Comparison of ENCODE assay signal across 1 cellular context in the genomic region with DNA sequence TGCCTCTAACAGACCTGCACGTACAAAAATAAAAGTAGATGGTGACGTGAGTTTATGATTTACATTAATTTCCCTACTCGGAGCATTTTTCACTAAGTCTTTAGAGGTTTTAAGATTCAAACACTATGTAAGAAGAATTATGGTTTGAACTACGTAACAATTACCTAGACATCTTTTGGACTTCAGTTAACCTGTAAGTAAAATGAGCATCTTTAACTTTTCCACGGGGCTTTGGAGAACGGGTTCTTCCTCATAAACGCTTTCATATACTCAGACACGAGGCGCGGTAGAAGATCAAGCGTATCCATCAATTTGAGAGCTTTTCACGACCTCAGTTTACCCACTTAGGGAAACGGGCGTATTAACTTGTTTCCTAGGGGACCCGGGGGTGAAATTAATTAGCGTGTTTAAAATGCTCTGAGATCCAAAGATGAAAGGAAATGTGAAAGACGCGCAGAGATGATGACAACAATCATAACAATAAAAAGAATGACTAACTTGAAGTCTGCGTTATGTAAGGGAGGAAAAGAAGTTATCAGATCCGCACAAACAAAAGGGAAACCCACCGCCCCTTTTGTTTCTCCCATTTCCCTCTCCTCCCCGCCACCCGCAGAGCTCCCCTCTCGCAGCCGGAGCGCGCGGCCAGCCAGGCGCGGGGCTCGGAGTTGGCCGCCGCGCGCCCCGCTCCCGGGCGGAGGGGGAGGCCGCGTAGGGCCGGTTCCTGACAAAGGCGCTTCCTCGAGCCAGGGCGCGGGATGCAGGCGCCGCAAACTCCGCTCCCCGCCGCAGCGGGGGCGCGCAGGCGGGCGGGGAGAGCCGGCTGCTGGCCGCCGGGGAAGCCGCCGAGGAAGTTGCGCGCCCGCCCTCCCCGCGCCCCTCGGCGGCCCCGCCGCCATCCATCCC.
A peak's percentile ranks its signal among the peaks of the same experiment; 100 is the strongest.
TF ChIP-seq lines count a peak whose summit lies in the region.

No MANE protein-coding gene starts in this region.

TF ChIP-seq in K562, 482 proteins besides CTCF, POLR2A, EP300 and RAD21 (continued from another document and continues in another):
- TF ChIP-seq, protein P1, sequence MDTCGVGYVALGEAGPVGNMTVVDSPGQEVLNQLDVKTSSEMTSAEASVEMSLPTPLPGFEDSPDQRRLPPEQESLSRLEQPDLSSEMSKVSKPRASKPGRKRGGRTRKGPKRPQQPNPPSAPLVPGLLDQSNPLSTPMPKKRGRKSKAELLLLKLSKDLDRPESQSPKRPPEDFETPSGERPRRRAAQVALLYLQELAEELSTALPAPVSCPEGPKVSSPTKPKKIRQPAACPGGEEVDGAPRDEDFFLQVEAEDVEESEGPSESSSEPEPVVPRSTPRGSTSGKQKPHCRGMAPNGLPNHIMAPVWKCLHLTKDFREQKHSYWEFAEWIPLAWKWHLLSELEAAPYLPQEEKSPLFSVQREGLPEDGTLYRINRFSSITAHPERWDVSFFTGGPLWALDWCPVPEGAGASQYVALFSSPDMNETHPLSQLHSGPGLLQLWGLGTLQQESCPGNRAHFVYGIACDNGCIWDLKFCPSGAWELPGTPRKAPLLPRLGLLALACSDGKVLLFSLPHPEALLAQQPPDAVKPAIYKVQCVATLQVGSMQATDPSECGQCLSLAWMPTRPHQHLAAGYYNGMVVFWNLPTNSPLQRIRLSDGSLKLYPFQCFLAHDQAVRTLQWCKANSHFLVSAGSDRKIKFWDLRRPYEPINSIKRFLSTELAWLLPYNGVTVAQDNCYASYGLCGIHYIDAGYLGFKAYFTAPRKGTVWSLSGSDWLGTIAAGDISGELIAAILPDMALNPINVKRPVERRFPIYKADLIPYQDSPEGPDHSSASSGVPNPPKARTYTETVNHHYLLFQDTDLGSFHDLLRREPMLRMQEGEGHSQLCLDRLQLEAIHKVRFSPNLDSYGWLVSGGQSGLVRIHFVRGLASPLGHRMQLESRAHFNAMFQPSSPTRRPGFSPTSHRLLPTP (IDR thresholded peaks at IDR 0.05; ENCODE audit: borderline replicate concordance, extremely low read depth, insufficient read length) = no peak
- TF ChIP-seq ESRRB (CRISPR knock-in tag; IDR thresholded peaks at IDR 0.05; ENCODE audit: borderline replicate concordance) (no peak), SMAD3 (CRISPR knock-in tag; conservative IDR thresholded peaks at IDR 0.05) (no peak), ZNF668 (CRISPR knock-in tag; IDR thresholded peaks at IDR 0.05) (no peak), RNF2 (IDR thresholded peaks at IDR 0.05) (no peak), ZNF586 (CRISPR knock-in tag; conservative IDR thresholded peaks at IDR 0.05) (no peak), ZNF79 (CRISPR knock-in tag; IDR thresholded peaks at IDR 0.05; ENCODE audit: low read depth) (no peak), RFX5 (IDR thresholded peaks at IDR 0.05; ENCODE audit: low read depth, low read length) (no peak), TRIM28 (IDR thresholded peaks at IDR 0.05) (no peak), HNRNPLL (IDR thresholded peaks at IDR 0.05; ENCODE audit: low read depth, low read length, poor library complexity, severe bottlenecking) (peak; percentile 30), CBX8 (IDR thresholded peaks at IDR 0.05; ENCODE audit: borderline replicate concordance, extremely low read depth, low read depth, low read length, poor library complexity, severe bottlenecking) (no peak), POLR2B (IDR thresholded peaks at IDR 0.05; ENCODE audit: low read depth, partially characterized antibody) (no peak), ARID1B (IDR thresholded peaks at IDR 0.05) (no peak), KLF6 (CRISPR knock-in tag; IDR thresholded peaks at IDR 0.05; ENCODE audit: borderline replicate concordance) (no peak), XRCC5 (IDR thresholded peaks at IDR 0.05; ENCODE audit: low read depth, low read length) (no peak), TEAD1 (CRISPR knock-in tag; IDR thresholded peaks at IDR 0.05) (no peak), BACH1 (tag; IDR thresholded peaks at IDR 0.05) (no peak), SOX6 (IDR thresholded peaks at IDR 0.05) (no peak), MCM7 (IDR thresholded peaks at IDR 0.05) (no peak)
- TF ChIP-seq, protein P2, sequence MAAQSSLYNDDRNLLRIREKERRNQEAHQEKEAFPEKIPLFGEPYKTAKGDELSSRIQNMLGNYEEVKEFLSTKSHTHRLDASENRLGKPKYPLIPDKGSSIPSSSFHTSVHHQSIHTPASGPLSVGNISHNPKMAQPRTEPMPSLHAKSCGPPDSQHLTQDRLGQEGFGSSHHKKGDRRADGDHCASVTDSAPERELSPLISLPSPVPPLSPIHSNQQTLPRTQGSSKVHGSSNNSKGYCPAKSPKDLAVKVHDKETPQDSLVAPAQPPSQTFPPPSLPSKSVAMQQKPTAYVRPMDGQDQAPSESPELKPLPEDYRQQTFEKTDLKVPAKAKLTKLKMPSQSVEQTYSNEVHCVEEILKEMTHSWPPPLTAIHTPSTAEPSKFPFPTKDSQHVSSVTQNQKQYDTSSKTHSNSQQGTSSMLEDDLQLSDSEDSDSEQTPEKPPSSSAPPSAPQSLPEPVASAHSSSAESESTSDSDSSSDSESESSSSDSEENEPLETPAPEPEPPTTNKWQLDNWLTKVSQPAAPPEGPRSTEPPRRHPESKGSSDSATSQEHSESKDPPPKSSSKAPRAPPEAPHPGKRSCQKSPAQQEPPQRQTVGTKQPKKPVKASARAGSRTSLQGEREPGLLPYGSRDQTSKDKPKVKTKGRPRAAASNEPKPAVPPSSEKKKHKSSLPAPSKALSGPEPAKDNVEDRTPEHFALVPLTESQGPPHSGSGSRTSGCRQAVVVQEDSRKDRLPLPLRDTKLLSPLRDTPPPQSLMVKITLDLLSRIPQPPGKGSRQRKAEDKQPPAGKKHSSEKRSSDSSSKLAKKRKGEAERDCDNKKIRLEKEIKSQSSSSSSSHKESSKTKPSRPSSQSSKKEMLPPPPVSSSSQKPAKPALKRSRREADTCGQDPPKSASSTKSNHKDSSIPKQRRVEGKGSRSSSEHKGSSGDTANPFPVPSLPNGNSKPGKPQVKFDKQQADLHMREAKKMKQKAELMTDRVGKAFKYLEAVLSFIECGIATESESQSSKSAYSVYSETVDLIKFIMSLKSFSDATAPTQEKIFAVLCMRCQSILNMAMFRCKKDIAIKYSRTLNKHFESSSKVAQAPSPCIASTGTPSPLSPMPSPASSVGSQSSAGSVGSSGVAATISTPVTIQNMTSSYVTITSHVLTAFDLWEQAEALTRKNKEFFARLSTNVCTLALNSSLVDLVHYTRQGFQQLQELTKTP (IDR thresholded peaks at IDR 0.05; ENCODE audit: low read depth in 1 of 2, partially characterized antibody in 2 of 2) = peak in 1 of 2 experiments; percentile 23
- TF ChIP-seq, protein P3, sequence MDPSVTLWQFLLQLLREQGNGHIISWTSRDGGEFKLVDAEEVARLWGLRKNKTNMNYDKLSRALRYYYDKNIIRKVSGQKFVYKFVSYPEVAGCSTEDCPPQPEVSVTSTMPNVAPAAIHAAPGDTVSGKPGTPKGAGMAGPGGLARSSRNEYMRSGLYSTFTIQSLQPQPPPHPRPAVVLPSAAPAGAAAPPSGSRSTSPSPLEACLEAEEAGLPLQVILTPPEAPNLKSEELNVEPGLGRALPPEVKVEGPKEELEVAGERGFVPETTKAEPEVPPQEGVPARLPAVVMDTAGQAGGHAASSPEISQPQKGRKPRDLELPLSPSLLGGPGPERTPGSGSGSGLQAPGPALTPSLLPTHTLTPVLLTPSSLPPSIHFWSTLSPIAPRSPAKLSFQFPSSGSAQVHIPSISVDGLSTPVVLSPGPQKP (CRISPR knock-in tag; IDR thresholded peaks at IDR 0.05) = no peak
- TF ChIP-seq, protein P4, sequence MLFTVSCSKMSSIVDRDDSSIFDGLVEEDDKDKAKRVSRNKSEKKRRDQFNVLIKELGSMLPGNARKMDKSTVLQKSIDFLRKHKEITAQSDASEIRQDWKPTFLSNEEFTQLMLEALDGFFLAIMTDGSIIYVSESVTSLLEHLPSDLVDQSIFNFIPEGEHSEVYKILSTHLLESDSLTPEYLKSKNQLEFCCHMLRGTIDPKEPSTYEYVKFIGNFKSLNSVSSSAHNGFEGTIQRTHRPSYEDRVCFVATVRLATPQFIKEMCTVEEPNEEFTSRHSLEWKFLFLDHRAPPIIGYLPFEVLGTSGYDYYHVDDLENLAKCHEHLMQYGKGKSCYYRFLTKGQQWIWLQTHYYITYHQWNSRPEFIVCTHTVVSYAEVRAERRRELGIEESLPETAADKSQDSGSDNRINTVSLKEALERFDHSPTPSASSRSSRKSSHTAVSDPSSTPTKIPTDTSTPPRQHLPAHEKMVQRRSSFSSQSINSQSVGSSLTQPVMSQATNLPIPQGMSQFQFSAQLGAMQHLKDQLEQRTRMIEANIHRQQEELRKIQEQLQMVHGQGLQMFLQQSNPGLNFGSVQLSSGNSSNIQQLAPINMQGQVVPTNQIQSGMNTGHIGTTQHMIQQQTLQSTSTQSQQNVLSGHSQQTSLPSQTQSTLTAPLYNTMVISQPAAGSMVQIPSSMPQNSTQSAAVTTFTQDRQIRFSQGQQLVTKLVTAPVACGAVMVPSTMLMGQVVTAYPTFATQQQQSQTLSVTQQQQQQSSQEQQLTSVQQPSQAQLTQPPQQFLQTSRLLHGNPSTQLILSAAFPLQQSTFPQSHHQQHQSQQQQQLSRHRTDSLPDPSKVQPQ (CRISPR knock-in tag; IDR thresholded peaks at IDR 0.05; ENCODE audit: borderline replicate concordance) = no peak
- TF ChIP-seq, protein P5, sequence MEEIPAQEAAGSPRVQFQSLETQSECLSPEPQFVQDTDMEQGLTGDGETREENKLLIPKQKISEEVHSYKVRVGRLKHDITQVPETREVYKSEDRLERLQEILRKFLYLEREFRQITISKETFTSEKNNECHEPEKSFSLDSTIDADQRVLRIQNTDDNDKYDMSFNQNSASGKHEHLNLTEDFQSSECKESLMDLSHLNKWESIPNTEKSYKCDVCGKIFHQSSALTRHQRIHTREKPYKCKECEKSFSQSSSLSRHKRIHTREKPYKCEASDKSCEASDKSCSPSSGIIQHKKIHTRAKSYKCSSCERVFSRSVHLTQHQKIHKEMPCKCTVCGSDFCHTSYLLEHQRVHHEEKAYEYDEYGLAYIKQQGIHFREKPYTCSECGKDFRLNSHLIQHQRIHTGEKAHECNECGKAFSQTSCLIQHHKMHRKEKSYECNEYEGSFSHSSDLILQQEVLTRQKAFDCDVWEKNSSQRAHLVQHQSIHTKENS (CRISPR knock-in tag; IDR thresholded peaks at IDR 0.05) = no peak
- TF ChIP-seq, protein P6, sequence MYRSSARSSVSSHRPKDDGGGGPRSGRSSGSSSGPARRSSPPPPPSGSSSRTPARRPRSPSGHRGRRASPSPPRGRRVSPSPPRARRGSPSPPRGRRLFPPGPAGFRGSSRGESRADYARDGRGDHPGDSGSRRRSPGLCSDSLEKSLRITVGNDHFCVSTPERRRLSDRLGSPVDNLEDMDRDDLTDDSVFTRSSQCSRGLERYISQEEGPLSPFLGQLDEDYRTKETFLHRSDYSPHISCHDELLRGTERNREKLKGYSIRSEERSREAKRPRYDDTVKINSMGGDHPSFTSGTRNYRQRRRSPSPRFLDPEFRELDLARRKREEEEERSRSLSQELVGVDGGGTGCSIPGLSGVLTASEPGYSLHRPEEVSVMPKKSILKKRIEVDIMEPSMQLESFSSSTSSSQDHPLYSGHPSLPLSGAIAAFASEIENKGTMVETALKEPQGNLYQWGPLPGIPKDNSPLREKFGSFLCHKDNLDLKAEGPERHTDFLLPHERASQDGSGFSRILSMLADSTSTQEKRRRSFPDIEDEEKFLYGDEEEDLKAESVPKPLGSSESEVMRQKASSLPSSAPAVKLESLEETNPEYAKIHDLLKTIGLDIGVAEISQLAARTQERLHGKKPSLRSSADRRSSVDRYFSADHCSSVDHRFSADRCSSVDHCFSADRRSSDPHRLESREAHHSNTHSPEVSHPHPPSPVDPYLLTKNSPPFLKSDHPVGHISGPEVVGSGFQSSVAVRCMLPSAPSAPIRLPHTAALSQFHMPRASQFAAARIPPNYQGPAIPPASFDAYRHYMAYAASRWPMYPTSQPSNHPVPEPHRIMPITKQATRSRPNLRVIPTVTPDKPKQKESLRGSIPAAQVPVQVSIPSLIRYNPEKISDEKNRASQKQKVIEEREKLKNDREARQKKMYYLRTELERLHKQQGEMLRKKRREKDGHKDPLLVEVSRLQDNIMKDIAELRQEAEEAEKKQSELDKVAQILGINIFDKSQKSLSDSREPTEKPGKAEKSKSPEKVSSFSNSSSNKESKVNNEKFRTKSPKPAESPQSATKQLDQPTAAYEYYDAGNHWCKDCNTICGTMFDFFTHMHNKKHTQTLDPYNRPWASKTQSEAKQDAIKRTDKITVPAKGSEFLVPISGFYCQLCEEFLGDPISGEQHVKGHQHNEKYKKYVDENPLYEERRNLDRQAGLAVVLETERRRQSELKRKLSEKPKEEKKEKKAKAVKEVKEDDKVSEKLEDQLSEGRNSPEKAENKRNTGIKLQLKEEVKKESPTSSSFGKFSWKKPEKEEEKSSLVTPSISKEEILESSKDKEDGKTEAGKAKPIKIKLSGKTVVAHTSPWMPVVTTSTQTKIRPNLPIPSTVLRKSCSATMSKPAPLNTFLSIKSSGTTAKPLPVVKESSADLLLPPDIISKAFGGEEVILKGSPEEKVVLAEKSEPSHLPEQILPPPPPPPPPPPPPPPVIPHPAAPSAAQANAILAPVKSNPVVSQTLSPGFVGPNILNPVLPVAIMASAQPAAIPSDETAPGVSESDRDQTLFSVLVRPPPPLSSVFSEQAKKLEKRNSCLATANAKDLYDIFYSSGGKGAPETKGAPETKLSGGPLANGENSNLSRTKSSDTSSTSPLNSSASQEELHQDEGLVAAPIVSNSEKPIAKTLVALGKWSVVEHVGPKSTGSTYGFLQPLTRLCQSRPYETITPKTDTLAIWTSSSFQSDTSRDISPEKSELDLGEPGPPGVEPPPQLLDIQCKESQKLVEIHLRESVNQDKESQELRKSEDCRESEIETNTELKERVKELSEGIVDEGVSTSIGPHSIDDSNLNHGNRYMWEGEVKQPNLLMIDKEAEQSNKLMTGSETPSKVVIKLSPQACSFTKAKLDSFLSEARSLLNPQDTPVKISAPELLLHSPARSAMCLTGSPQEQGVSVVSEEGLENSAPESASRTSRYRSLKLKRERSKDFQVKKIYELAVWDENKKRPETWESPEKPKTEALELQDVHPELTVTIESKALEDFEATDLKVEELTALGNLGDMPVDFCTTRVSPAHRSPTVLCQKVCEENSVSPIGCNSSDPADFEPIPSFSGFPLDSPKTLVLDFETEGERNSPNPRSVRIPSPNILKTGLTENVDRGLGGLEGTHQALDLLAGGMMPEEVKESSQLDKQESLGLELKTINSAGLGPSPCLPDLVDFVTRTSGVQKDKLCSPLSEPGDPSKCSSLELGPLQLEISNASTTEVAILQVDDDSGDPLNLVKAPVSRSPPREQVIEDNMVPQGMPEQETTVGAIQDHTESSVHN (IDR thresholded peaks at IDR 0.05; ENCODE audit: borderline replicate concordance in 1 of 2, low read depth in 1 of 2) = no peak
- TF ChIP-seq, protein P7, sequence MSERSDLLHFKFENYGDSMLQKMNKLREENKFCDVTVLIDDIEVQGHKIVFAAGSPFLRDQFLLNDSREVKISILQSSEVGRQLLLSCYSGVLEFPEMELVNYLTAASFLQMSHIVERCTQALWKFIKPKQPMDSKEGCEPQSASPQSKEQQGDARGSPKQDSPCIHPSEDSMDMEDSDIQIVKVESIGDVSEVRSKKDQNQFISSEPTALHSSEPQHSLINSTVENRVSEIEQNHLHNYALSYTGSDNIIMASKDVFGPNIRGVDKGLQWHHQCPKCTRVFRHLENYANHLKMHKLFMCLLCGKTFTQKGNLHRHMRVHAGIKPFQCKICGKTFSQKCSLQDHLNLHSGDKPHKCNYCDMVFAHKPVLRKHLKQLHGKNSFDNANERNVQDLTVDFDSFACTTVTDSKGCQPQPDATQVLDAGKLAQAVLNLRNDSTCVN (CRISPR knock-in tag; IDR thresholded peaks at IDR 0.05) = no peak
